ENCODE assay signal across 29 cellular contexts in the genomic region with DNA sequence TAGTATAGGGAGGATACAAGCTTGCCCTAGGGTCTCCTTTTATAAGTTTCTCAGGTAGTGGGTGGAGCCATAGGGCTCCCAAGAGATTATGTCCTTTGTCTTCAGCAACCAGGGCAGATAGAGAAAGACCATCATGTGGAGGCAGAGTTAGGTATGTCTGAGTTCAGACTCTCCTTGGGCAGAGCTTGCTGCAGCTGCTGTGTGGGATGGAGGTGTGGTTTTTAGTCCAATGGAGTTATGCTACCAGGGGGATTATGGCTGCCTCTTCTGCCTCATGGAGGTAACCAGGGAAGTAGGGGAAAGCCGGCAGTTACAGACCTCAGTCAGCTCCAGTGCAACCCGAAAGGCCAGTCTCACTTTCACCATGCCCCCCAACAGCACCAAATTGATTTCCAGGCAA.
"Had no signal": no experiment of that assay in that cellular context is flagged by ENCODE, and none has a peak within 500 bp of the region (broad histone marks: within the 10 kb centered on the region; RNA-seq: fewer than 3 reads in every experiment).

No MANE protein-coding gene starts in this region.

- H3K4me3 ChIP-seq: dorsolateral prefrontal cortex, gastroesophageal sphincter, heart right ventricle, left lung, mucosa of descending colon, ovary, psoas muscle, sigmoid colon, skin epidermis, spleen, stomach, testis, tibial artery, upper lobe of left lung had no signal

- H3K36me3 ChIP-seq: gastroesophageal sphincter, heart right ventricle, left lung, ovary, sigmoid colon, spleen, stomach, tibial artery, upper lobe of left lung had no signal

- H3K4me3 Mint-ChIP-seq: mesothelial cell of epicardium; naive thymus-derived CD4-positive, alpha-beta T cell; nephron had no signal

- H3K27ac Mint-ChIP-seq: mesothelial cell of epicardium; naive thymus-derived CD4-positive, alpha-beta T cell; nephron had no signal

- H3K9me3 ChIP-seq: gastroesophageal sphincter, heart right ventricle, left lung, mucosa of descending colon, ovary, psoas muscle, spleen, stomach, testis, tibial artery, upper lobe of left lung had no signal

- H3K4me1 Mint-ChIP-seq: nephron had no signal

- FAIRE-seq: colon, islet of Langerhans, urothelium cell line had no signal

- H3K27me3 ChIP-seq: dorsolateral prefrontal cortex, gastroesophageal sphincter, heart right ventricle, left lung, ovary, sigmoid colon, spleen, stomach, testis, tibial artery, upper lobe of left lung had no signal

- H3K4me1 ChIP-seq: gastroesophageal sphincter, heart right ventricle, left lung, psoas muscle, sigmoid colon, spleen, stomach, testis, tibial artery, upper lobe of left lung had no signal

- ATAC-seq: gastroesophageal sphincter; heart right ventricle; left lung; mucosa of descending colon; naive thymus-derived CD4-positive, alpha-beta T cell; psoas muscle; right cardiac atrium had no signal

- H3K36me3 Mint-ChIP-seq: mesothelial cell of epicardium had no signal

- H3K27ac ChIP-seq: dorsolateral prefrontal cortex, gastroesophageal sphincter, heart right ventricle, left lung, ovary, psoas muscle, sigmoid colon, skin epidermis, spleen, stomach, testis, tibial artery, upper lobe of left lung had no signal

- DNase-seq: dorsolateral prefrontal cortex; effector CD4-positive, alpha-beta T cell; glutamatergic neuron; heart right ventricle; hippocampal formation; left cardiac atrium; left lung; mesenchymal stem cell; mucosa of descending colon; naive thymus-derived CD4-positive, alpha-beta T cell; occipital lobe; ovary; psoas muscle; right cardiac atrium; sigmoid colon; spleen; stimulated activated naive CD4-positive, alpha-beta T cell treated with Interleukin-2 at 50 U/mL for 16 hours; stomach; substantia nigra; testis; tibial artery; upper lobe of left lung had no signal
